ENCODE assay signal across 8 cellular contexts in the genomic region with DNA sequence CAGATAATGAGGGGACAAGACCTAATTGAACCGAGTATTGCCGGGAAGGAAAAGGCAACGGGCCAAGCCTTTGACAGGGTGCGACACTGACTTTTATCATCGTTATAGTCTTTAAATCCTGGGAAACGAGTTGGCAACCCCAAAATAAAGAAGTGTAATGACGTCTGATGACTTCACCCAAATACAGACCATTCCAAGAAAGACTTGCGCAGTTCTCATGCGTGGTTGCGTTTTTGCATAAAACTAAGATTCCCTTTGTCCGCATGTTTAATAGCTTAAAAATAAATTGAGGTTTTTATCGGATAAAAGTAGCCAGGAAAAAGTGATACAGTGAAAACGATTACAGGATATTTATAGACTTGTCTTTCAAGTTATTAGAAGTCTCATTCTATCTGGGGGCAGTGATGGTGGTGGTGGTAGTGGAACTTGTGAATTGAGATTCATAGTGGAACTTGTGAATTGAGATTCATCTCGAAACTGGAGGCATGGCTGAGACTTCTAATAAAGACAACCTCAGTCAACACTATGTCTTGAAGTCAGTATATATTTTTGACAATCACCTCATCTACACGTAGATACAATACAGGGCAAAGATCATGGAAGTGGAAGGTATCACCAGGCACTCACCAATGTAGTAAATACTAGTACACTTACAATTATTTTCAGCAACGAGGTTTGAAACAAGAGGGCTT. TPM values are rescaled to one million over a fixed set of nuclear protein-coding genes. Genes with fewer than 3 reads are reported as not detected.
DNase-seq lines count a peak whose midpoint lies in the region; ATAC-seq and TF ChIP-seq lines count a peak whose summit lies in the region.

No MANE protein-coding gene starts in this region.

- no peaks in the 10 kb centered on the region for H3K9me3 Mint-ChIP-seq in dendritic cell treated with granulocyte-macrophage colony-stimulating factor and Interleukin-4, amounts not matched to agents 40 ng/mL and 50 ng/mL, for 4 days
- H3K9me3 Mint-ChIP-seq in natural killer cell = no peaks in the 10 kb centered on the region

- CTCF ChIA-PET in GM10248 (lab: Yijun Ruan, JAX) = interaction anchor here (1.0 kb wide), 1 partner anchor 213 kb away, joined by 3 read pairs; no protein-coding TSS in a partner anchor

- no peaks in the 10 kb centered on the region for H3K27me3 ChIP-seq in H7 (ENCODE audit: control insufficient read depth, insufficient read depth, low read length)

- peaks cover 19% of the 10 kb centered on the region for H3K36me3 Mint-ChIP-seq in dendritic cell treated with granulocyte-macrophage colony-stimulating factor and Interleukin-4, amounts not matched to agents 40 ng/mL and 50 ng/mL, for 4 days (ENCODE audit: low read depth)
- no peaks in the 10 kb centered on the region for H3K36me3 Mint-ChIP-seq in natural killer cell

- H3K27me3 Mint-ChIP-seq in dendritic cell treated with granulocyte-macrophage colony-stimulating factor and Interleukin-4, amounts not matched to agents 40 ng/mL and 50 ng/mL, for 4 days = peaks cover 5% of the 10 kb centered on the region
- peaks cover 6 to 9% of the 10 kb centered on the region in 2 donors for H3K27me3 Mint-ChIP-seq in natural killer cell (ENCODE audit: low read depth in 2 of 2)

- peak overlapping the region; percentile 97 for H3K4me3 Mint-ChIP-seq in dendritic cell treated with granulocyte-macrophage colony-stimulating factor and Interleukin-4, amounts not matched to agents 40 ng/mL and 50 ng/mL, for 4 days
- peak overlapping the region; percentile 95 for H3K4me3 Mint-ChIP-seq in natural killer cell

- DNase-seq in GM10248 (ENCODE audit: extremely low spot score) (peak; percentile 70), H7 (no peak), RPMI8226 (peak; percentile 18), natural killer cell (no peak), NCI-H524 treated with DMSO at 0.1 percent for 48 hours (lab: John Stamatoyannopoulos, UW) (no peak), NCI-H524 (lab: John Stamatoyannopoulos, UW) (no peak)
- no peak for DNase-seq in activated CD8-positive, alpha-beta memory T cell treated with anti-CD3 and anti-CD28 coated beads, Interleukin-2, amount 50 U/mL, for 48 hours

- H3K4me3 ChIP-seq in H7 (ENCODE audit: insufficient read depth, low read depth, low read length) = peak overlapping the region; percentile 85

- ATAC-seq in natural killer cell = no peak

- no peak for TF ChIP-seq CTCF in GM10248 (IDR thresholded peaks at IDR 0.05; ENCODE audit: control extremely low read depth, extremely low read depth, low read depth, missing control alignments)
- no peak for TF ChIP-seq CTCF in natural killer cell (IDR thresholded peaks at IDR 0.05)

- peaks cover 39% of the 10 kb centered on the region for H3K4me1 Mint-ChIP-seq in dendritic cell treated with granulocyte-macrophage colony-stimulating factor and Interleukin-4, amounts not matched to agents 40 ng/mL and 50 ng/mL, for 4 days (ENCODE audit: low read depth)
- H3K4me1 Mint-ChIP-seq in natural killer cell = peaks cover 16 to 20% of the 10 kb centered on the region in 2 donors

- POLR2A ChIA-PET in GM10248 (lab: Yijun Ruan, JAX) = interaction anchor here (0.6 to 2.2 kb wide), 6 partner anchors 45 to 1340 kb away, joined by 3 to 11 read pairs (median 4); no protein-coding TSS in a partner anchor

- intact Hi-C loops in dendritic cell treated with granulocyte-macrophage colony-stimulating factor and Interleukin-4, amounts not matched to agents 40 ng/mL and 50 ng/mL, for 4 days (cut with micrococcal nuclease) = loop anchor here (1.0 to 2.0 kb wide), 3 partner anchors 60 to 176 kb away; no protein-coding TSS in a partner anchor
- intact Hi-C loops in natural killer cell (cut with micrococcal nuclease) = loop anchor here (2.0 to 10.0 kb wide), 5 partner anchors 171 to 1459 kb away; partner anchors contain the start of genes CBLL1, CCDC71L, HBP1 and SYPL1

- peak overlapping the region; percentile 99 for H3K27ac Mint-ChIP-seq in dendritic cell treated with granulocyte-macrophage colony-stimulating factor and Interleukin-4, amounts not matched to agents 40 ng/mL and 50 ng/mL, for 4 days
- H3K27ac Mint-ChIP-seq in natural killer cell = peak overlapping the region; percentile 93 to 95

- no peaks in the 10 kb centered on the region for H3K36me3 ChIP-seq in H7 (replicated peaks; ENCODE audit: control insufficient read depth, insufficient read depth, low read length)

RNA-seq across cellular contexts. Expression of gene NAMPT, which starts 1.2 kb away (rescaled TPM):
- total RNA-seq in H7 (2014; rRNA removed; shearing (Covaris generic)) = 59.5 and 95.0 TPM in 2 replicates
- total RNA-seq in natural killer cell = 100 to 1,000 TPM; 194 to 414 (median 270) TPM

Comparison
In these comparisons a context has a peak if more than half of its experiments do, and no peak if none do; other contexts are left out.
1. DNase-seq: peak in GM10248 (single experiment) and RPMI8226 (single experiment); none in H7 (single experiment), natural killer cell (single experiment), NCI-H524 treated with DMSO at 0.1 percent for 48 hours (single experiment), activated CD8-positive, alpha-beta memory T cell treated with anti-CD3 and anti-CD28 coated beads, Interleukin-2, amount 50 U/mL, for 48 hours (single experiment) and NCI-H524 (0 of 2).